Comparison of ENCODE assay signal across 22 cellular contexts in the genomic region with DNA sequence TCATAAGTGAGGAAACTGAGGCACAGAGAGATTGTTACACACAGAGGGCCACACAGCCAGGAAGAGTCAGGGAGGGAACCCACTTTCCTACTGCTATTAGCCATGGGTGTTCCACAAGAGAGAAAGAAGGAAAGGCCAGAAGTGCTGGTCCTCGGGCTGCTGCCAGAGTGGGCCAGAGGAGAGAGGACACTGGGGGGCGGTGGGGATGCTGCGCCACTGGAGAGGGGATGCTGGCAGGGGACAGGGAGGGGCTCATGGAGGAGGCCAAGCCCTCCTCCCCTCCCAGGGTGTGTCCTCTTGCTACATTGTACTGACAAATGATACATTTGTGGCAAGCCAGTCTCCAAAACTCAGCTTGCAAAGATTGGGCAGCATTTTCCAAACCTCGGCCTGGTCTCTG. TPM values are rescaled to one million over a fixed set of nuclear protein-coding genes. Genes with fewer than 3 reads are reported as not detected.
DNase-seq lines count a peak whose midpoint lies in the region; ATAC-seq and TF ChIP-seq lines count a peak whose summit lies in the region.
"Had no signal": no experiment of that assay in that cellular context is flagged by ENCODE, and none has a peak within 500 bp of the region (broad histone marks: within the 10 kb centered on the region; RNA-seq: fewer than 3 reads in every experiment).

No MANE protein-coding gene starts in this region.

- no peak overlapping the region for H3K4me3 Mint-ChIP-seq in activated naive CD4-positive, alpha-beta T cell treated with anti-CD3 and anti-CD28 coated beads, Interleukin-2, amount 50 U/mL, for 24 hours
- H3K4me3 Mint-ChIP-seq in activated B cell treated with CpG ODN at 0.5 μM for 24 hours: no peak overlapping the region
- H3K4me3 Mint-ChIP-seq in effector memory CD8-positive, alpha-beta T cell: peak overlapping the region; percentile 55 to 99
- H3K4me3 Mint-ChIP-seq in stimulated activated naive B cell treated with anti-CD40 and anti-IgM and Interleukin-4, amounts not matched to agents 10 μg/mL and 1 μg/mL and 100 μg/mL, for 72 hours: no peak overlapping the region

- no peak for DNase-seq in activated naive CD4-positive, alpha-beta T cell treated with anti-CD3 and anti-CD28 coated beads, Interleukin-2, amount 50 U/mL, for 16 hours
- no peak for DNase-seq in activated B cell treated with CpG ODN at 0.5 μM for 24 hours
- no peak for DNase-seq in effector memory CD8-positive, alpha-beta T cell
- DNase-seq in stimulated activated naive B cell treated with anti-CD40 and anti-IgM and Interleukin-4, amounts not matched to agents 10 μg/mL and 1 μg/mL and 100 μg/mL, for 72 hours: no peak
- DNase-seq in NCI-H146 (lab: John Stamatoyannopoulos, UW): no peak
- DNase-seq in NCI-H146 treated with DMSO at 0.1 percent for 48 hours (lab: John Stamatoyannopoulos, UW; ENCODE audit: unreplicated experiment): no peak
- DNase-seq: central memory CD4-positive, alpha-beta T cell; DMS153; kidney glomerular epithelial cell; NCI-H1092 treated with DMSO at 0.1 percent for 48 hours; NCI-H2081; NCI-H345; NCI-H774; transverse colon had no signal

- peaks cover 79% of the 10 kb centered on the region for H3K4me1 Mint-ChIP-seq in activated naive CD4-positive, alpha-beta T cell treated with anti-CD3 and anti-CD28 coated beads, Interleukin-2, amount 50 U/mL, for 24 hours
- peaks cover 71% of the 10 kb centered on the region for H3K4me1 Mint-ChIP-seq in activated B cell treated with CpG ODN at 0.5 μM for 24 hours
- peaks cover 78 to 85% of the 10 kb centered on the region in 2 donors for H3K4me1 Mint-ChIP-seq in effector memory CD8-positive, alpha-beta T cell (ENCODE audit: low read depth in 2 of 2)
- H3K4me1 Mint-ChIP-seq in stimulated activated naive B cell treated with anti-CD40 and anti-IgM and Interleukin-4, amounts not matched to agents 10 μg/mL and 1 μg/mL and 100 μg/mL, for 72 hours: peaks cover 49 to 81% of the 10 kb centered on the region in 2 donors

- no peaks in the 10 kb centered on the region for H3K9me3 Mint-ChIP-seq in activated naive CD4-positive, alpha-beta T cell treated with anti-CD3 and anti-CD28 coated beads, Interleukin-2, amount 50 U/mL, for 24 hours
- H3K9me3 Mint-ChIP-seq in activated B cell treated with CpG ODN at 0.5 μM for 24 hours: no peaks in the 10 kb centered on the region
- H3K9me3 Mint-ChIP-seq in effector memory CD8-positive, alpha-beta T cell: no peaks in the 10 kb centered on the region
- H3K9me3 Mint-ChIP-seq in stimulated activated naive B cell treated with anti-CD40 and anti-IgM and Interleukin-4, amounts not matched to agents 10 μg/mL and 1 μg/mL and 100 μg/mL, for 72 hours: peaks cover 0 to 2% of the 10 kb centered on the region in 2 donors

- POLR2A ChIA-PET in activated B cell treated with CpG ODN at 0.5 μM for 24 hours (lab: Charles Lee): interaction anchor here (0.6 to 41.6 kb wide), 9 partner anchors 6 to 567 kb away, joined by 3 to 1422 read pairs (median 100); partner anchors contain the start of gene IL10RA

- H3K27me3 Mint-ChIP-seq in activated naive CD4-positive, alpha-beta T cell treated with anti-CD3 and anti-CD28 coated beads, Interleukin-2, amount 50 U/mL, for 24 hours: no peaks in the 10 kb centered on the region
- no peaks in the 10 kb centered on the region for H3K27me3 Mint-ChIP-seq in activated B cell treated with CpG ODN at 0.5 μM for 24 hours
- no peaks in the 10 kb centered on the region for H3K27me3 Mint-ChIP-seq in effector memory CD8-positive, alpha-beta T cell
- no peaks in the 10 kb centered on the region for H3K27me3 Mint-ChIP-seq in stimulated activated naive B cell treated with anti-CD40 and anti-IgM and Interleukin-4, amounts not matched to agents 10 μg/mL and 1 μg/mL and 100 μg/mL, for 72 hours
- H3K27me3 Mint-ChIP-seq: IgD-negative memory B cell had no signal

- H3K27ac Mint-ChIP-seq in activated naive CD4-positive, alpha-beta T cell treated with anti-CD3 and anti-CD28 coated beads, Interleukin-2, amount 50 U/mL, for 24 hours: peak overlapping the region; percentile 90
- peak overlapping the region; percentile 42 for H3K27ac Mint-ChIP-seq in activated B cell treated with CpG ODN at 0.5 μM for 24 hours
- peak overlapping the region; percentile 74 to 96 for H3K27ac Mint-ChIP-seq in effector memory CD8-positive, alpha-beta T cell
- H3K27ac Mint-ChIP-seq in stimulated activated naive B cell treated with anti-CD40 and anti-IgM and Interleukin-4, amounts not matched to agents 10 μg/mL and 1 μg/mL and 100 μg/mL, for 72 hours: peak overlapping the region; percentile 85

- CTCF ChIA-PET in activated B cell treated with CpG ODN at 0.5 μM for 24 hours (lab: Charles Lee): interaction anchor here (0.7 to 6.2 kb wide), 4 partner anchors 9 to 58 kb away, joined by 3 to 40 read pairs (median 8); partner anchors contain the start of gene IL10RA

- no peak for ATAC-seq in activated B cell treated with CpG ODN at 0.5 μM for 24 hours (ENCODE audit: low read depth)
- ATAC-seq in effector memory CD8-positive, alpha-beta T cell (replicated peaks): no peak
- no peak for ATAC-seq in stimulated activated naive B cell treated with anti-CD40 and anti-IgM and Interleukin-4, amounts not matched to agents 10 μg/mL and 1 μg/mL and 100 μg/mL, for 72 hours (replicated peaks)
- ATAC-seq: activated naive CD4-positive, alpha-beta T cell treated with anti-CD3 and anti-CD28 coated beads, Interleukin-2, amount 50 U/mL, for 72 hours; lower lobe of right lung; SK-N-SH treated with all-trans-retinoic acid at 6 μM for 48 hours had no signal

- peaks cover 43% of the 10 kb centered on the region for H3K36me3 Mint-ChIP-seq in activated naive CD4-positive, alpha-beta T cell treated with anti-CD3 and anti-CD28 coated beads, Interleukin-2, amount 50 U/mL, for 24 hours
- H3K36me3 Mint-ChIP-seq in activated B cell treated with CpG ODN at 0.5 μM for 24 hours (ENCODE audit: low read depth): peaks cover 97% of the 10 kb centered on the region
- H3K36me3 Mint-ChIP-seq in effector memory CD8-positive, alpha-beta T cell (ENCODE audit: insufficient read depth): peaks cover 99% of the 10 kb centered on the region
- H3K36me3 Mint-ChIP-seq in stimulated activated naive B cell treated with anti-CD40 and anti-IgM and Interleukin-4, amounts not matched to agents 10 μg/mL and 1 μg/mL and 100 μg/mL, for 72 hours: peaks cover 80 to 96% of the 10 kb centered on the region in 2 donors

- intact Hi-C loops in activated B cell treated with CpG ODN at 0.5 μM for 24 hours (cut with micrococcal nuclease): no loop called here

- no peak for TF ChIP-seq CTCF in activated B cell treated with CpG ODN at 0.5 μM for 24 hours (IDR thresholded peaks at IDR 0.05)

RNA-seq across cellular contexts. Expression of gene IL10RA, which starts 9.9 kb away (rescaled TPM):
- total RNA-seq in activated B cell treated with CpG ODN at 0.5 μM for 24 hours: 303 and 350 TPM in 2 replicates
- total RNA-seq: dermis microvascular lymphatic vessel endothelial cell, endothelial cell of umbilical vein, G401 had no signal

Comparison
In these comparisons a context has a peak if more than half of its experiments do, and no peak if none do; other contexts are left out.
1. H3K4me3 Mint-ChIP-seq: peak in effector memory CD8-positive, alpha-beta T cell (2 of 2); none in activated naive CD4-positive, alpha-beta T cell treated with anti-CD3 and anti-CD28 coated beads, Interleukin-2, amount 50 U/mL, for 24 hours (single experiment), activated B cell treated with CpG ODN at 0.5 μM for 24 hours (single experiment) and stimulated activated naive B cell treated with anti-CD40 and anti-IgM and Interleukin-4, amounts not matched to agents 10 μg/mL and 1 μg/mL and 100 μg/mL, for 72 hours (0 of 2).
2. Peak in every context shown above with its lines, with median percentiles within 50 percentile points of each other: H3K27ac Mint-ChIP-seq.